In the genomic region with DNA sequence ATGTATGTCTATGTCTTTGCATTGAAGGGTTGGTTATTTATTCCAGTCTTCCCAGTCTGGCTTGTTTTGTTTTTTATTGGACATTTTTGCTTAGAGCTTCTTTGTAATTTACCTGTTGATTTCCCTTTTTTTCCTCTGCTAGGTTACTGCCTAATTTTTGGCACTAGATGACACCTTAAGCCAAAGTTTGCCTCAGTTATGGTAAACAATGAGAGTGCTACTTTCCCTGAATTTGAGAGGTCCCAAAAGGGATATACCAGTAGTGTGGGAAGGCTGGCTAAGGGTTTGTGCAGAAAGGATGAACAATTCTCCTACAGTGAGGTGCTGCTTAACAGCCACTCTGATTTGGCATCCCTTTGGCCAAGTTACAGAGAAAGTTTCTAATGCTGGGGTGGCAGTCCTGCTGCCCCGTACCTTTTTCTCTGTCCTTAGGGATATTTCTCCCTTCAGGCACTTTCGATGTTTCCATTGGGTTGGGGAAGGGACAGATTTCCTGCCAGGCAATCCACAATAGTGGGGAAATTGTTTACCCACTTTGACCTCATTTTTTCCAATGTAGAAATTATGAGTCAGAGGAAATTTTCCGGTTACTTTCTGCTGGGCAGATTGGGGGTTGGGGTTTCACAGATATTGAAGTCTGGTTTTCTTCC, we compare ENCODE assay signal across 13 cellular contexts.
DNase-seq lines count a peak whose midpoint lies in the region; TF ChIP-seq lines count a peak whose summit lies in the region.
"Had no signal": no experiment of that assay in that cellular context is flagged by ENCODE, and none has a peak within 500 bp of the region (broad histone marks: within the 10 kb centered on the region; RNA-seq: fewer than 3 reads in every experiment).

No MANE protein-coding gene starts in this region.

- 13% methylated on average over 3 of the region's 3 CpGs for WGBS in SK-N-SH (ENCODE audit: low lambda C conversion rate)
- whole genome bisulfite sequencing in sigmoid colon, 2 donors, result 81 to 85% methylated on average over 3 of the region's 3 CpGs

- H3K27ac ChIP-seq in SK-N-SH (ENCODE audit: low read depth in 2 of 2, low read length in 1 of 2) (no peak overlapping the region), sigmoid colon (peak overlapping the region in 3 of 4 donors; percentile 9 to 28 (median 27))

- no peak for TF ChIP-seq CTCF in SK-N-SH (IDR thresholded peaks at IDR 0.05)
- no peak for TF ChIP-seq CTCF in fibroblast of the aortic adventitia (IDR thresholded peaks at IDR 0.05; ENCODE audit: insufficient read depth, low read length)
- TF ChIP-seq CTCF in sigmoid colon (IDR thresholded peaks at IDR 0.05), result no peak

- H3F3A ChIP-seq in SK-N-SH (replicated peaks; ENCODE audit: insufficient read depth), result no peaks in the 10 kb centered on the region

- no peak for TF ChIP-seq RAD21 in SK-N-SH (IDR thresholded peaks at IDR 0.05; ENCODE audit: low read length)

- TF ChIP-seq POLR2A in sigmoid colon (IDR thresholded peaks at IDR 0.05), result no peak

- CTCF ChIA-PET in SK-N-SH (lab: Yijun Ruan, JAX), result no interaction called here

- H3K79me2 ChIP-seq in SK-N-SH (ENCODE audit: insufficient read depth), result no peaks in the 10 kb centered on the region

- H3K36me3 ChIP-seq in SK-N-SH (replicated peaks in 1 of 2; ENCODE audit: control insufficient read depth in 1 of 2, insufficient read depth in 2 of 2, low read length in 1 of 2) (peaks cover 0 to 3% of the 10 kb centered on the region in 2 experiments), sigmoid colon (no peaks in the 10 kb centered on the region)

- H3K4me1 ChIP-seq in SK-N-SH (ENCODE audit: control insufficient read depth in 1 of 2, insufficient read depth in 2 of 2, low read depth in 1 of 2, low read length in 1 of 2) (peaks cover 0 to 9% of the 10 kb centered on the region in 2 experiments; a peak in 1 of 4 replicates), sigmoid colon (peaks cover 0 to 47% (median 23%) of the 10 kb centered on the region in 4 donors)

- POLR2A ChIA-PET in SK-N-SH (lab: Yijun Ruan, JAX), result no interaction called here

- intact Hi-C loops in sigmoid colon (cut with DNase I), result no loop called here

- no peaks in the 10 kb centered on the region for H4K20me1 ChIP-seq in SK-N-SH (ENCODE audit: insufficient read depth)

- no peaks in the 10 kb centered on the region for H3K9me2 ChIP-seq in SK-N-SH

- H3K4me3 ChIP-seq in SK-N-SH (ENCODE audit: low read depth in 2 of 2, low read length in 1 of 2) (no peak overlapping the region), fibroblast of the aortic adventitia (ENCODE audit: low read depth, low read length) (no peak overlapping the region), sigmoid colon (no peak overlapping the region)

- H3K9me3 ChIP-seq in SK-N-SH (no peaks in the 10 kb centered on the region), sigmoid colon (no peaks in the 10 kb centered on the region)

- peak overlapping the region; percentile 25; the same call in 1 of the 2 replicates for H3K4me2 ChIP-seq in SK-N-SH

- no peak overlapping the region for H3K9ac ChIP-seq in SK-N-SH

- DNase-seq in EL (peak; percentile 78), SK-N-SH (no peak), fibroblast of the aortic adventitia (ENCODE audit: low read depth) (peak; percentile 50), sigmoid colon (no peak), T1000 (lab: John Stamatoyannopoulos, UW) (no peak), HUDEP-2 (lab: John Stamatoyannopoulos, UW; ENCODE audit: unreplicated experiment in 76 of 76) (no peak), NCI-H1048 (lab: John Stamatoyannopoulos, UW) (no peak), LoVo (ENCODE audit: low spot score) (no peak)
- DNase-seq: activated T-cell treated with anti-CD3 and anti-CD28 coated beads, Interleukin-2, amount 50 U/mL, for 1 hour; NCI-H2029; nephron progenitor cell; stimulated activated CD4-positive, alpha-beta T cell treated with anti-CD3 and anti-CD28 coated beads, Interleukin-15, amount 100 ng/mL, for 24 hours; stimulated activated naive CD4-positive, alpha-beta T cell treated with Interleukin-2 at 50 U/mL for 16 hours had no signal

- no peak overlapping the region for H2AFZ ChIP-seq in SK-N-SH (ENCODE audit: low read depth)

- TF ChIP-seq EP300 in SK-N-SH (IDR thresholded peaks at IDR 0.05; ENCODE audit: borderline replicate concordance in 1 of 2, low read depth in 1 of 2, low read length in 1 of 2) (no peak), sigmoid colon (IDR thresholded peaks at IDR 0.05) (peak in 1 of 4 donors; percentile 15)

- no peaks in the 10 kb centered on the region for H3K27me3 ChIP-seq in SK-N-SH (ENCODE audit: insufficient read depth)
- no peaks in the 10 kb centered on the region for H3K27me3 ChIP-seq in sigmoid colon

TF ChIP-seq in SK-N-SH, 30 proteins besides CTCF, POLR2A, EP300 and RAD21:
- TF ChIP-seq MEF2A (IDR thresholded peaks at IDR 0.05; ENCODE audit: borderline replicate concordance, low read depth) (no peak), GABPA (IDR thresholded peaks at IDR 0.05; ENCODE audit: low read depth) (no peak), POLR2AphosphoS5 (IDR thresholded peaks at IDR 0.05; ENCODE audit: low read depth, low read length) (no peak), JUND (IDR thresholded peaks at IDR 0.05) (0 out of 2 replicates have a peak, but pooled peaks have one; percentile 11), RFX5 (IDR thresholded peaks at IDR 0.05; ENCODE audit: low read length) (no peak), FOSL2 (IDR thresholded peaks at IDR 0.05; ENCODE audit: borderline replicate concordance, low read depth) (0 out of 2 replicates have a peak, but pooled peaks have one; percentile 18), REST (IDR thresholded peaks at IDR 0.05; ENCODE audit: low read depth, low read length) (no peak), SIN3A (IDR thresholded peaks at IDR 0.05; ENCODE audit: borderline replicate concordance, low read depth, low read length) (no peak), ELF1 (IDR thresholded peaks at IDR 0.05) (no peak), TAF1 (IDR thresholded peaks at IDR 0.05; ENCODE audit: borderline replicate concordance, low read depth, low read length) (no peak), TEAD4 (IDR thresholded peaks at IDR 0.05; ENCODE audit: borderline replicate concordance, insufficient read depth) (no peak), GATA2 (CRISPR knock-in tag; IDR thresholded peaks at IDR 0.05) (no peak), MXI1 (IDR thresholded peaks at IDR 0.05; ENCODE audit: low read depth, low read length) (no peak), FOXM1 (IDR thresholded peaks at IDR 0.05; ENCODE audit: low read depth) (no peak), PBX3 (IDR thresholded peaks at IDR 0.05) (no peak)
- TF ChIP-seq, protein P1, sequence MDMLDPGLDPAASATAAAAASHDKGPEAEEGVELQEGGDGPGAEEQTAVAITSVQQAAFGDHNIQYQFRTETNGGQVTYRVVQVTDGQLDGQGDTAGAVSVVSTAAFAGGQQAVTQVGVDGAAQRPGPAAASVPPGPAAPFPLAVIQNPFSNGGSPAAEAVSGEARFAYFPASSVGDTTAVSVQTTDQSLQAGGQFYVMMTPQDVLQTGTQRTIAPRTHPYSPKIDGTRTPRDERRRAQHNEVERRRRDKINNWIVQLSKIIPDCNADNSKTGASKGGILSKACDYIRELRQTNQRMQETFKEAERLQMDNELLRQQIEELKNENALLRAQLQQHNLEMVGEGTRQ (IDR thresholded peaks at IDR 0.05; ENCODE audit: borderline replicate concordance, low read depth, low read length), result no peak

Comparison
In these comparisons a context has a peak if more than half of its experiments do, and no peak if none do; other contexts are left out.
1. DNase-seq: peak in EL (single experiment) and fibroblast of the aortic adventitia (single experiment); none in SK-N-SH (single experiment), sigmoid colon (single experiment), T1000 (single experiment), HUDEP-2 (0 of 76), NCI-H1048 (single experiment) and LoVo (single experiment).
2. H3K27ac ChIP-seq: peak in sigmoid colon (3 of 4); none in SK-N-SH (0 of 2).